8 cellular contexts compared by ENCODE assay signal in genomic region chr2:175668804-175669203, GRCh38.
DNase-seq lines count a peak whose midpoint lies in the region; ATAC-seq, FAIRE-seq and TF ChIP-seq lines count a peak whose summit lies in the region.
"Not testable (repeated sequence)": the region's sequence is repeated elsewhere in the genome, so short reads cannot be mapped to it uniquely, and the experiment has no call there.

No MANE protein-coding gene starts in this region.

- in situ Hi-C loops in K562 (cut with MboI) = not testable (repeated sequence)

- H3K36me3 ChIP-seq in BE2C; WERI-Rb-1; K562 (ENCODE audit: control insufficient read depth, insufficient read depth, low read length); kidney (ENCODE audit: control insufficient read depth in 1 of 2, insufficient read depth in 2 of 2, low read length in 2 of 2): not testable (repeated sequence)

- 0% methylated on average over 7 of the region's 7 CpGs for WGBS in K562 (ENCODE audit: insufficient coverage, low coverage, missing lambda C conversion rate)
- 40% methylated on average over 7 of the region's 7 CpGs for WGBS in right cardiac atrium

- not testable (repeated sequence) for H3K9me1 ChIP-seq in K562 (ENCODE audit: control insufficient read depth, insufficient read depth, low read length)

- H3K4me3 ChIP-seq in BE2C (ENCODE audit: low read depth, low read length); WERI-Rb-1 (ENCODE audit: low read depth, low read length); K562; right cardiac atrium (ENCODE audit: low read length); kidney (ENCODE audit: low read length in 2 of 2): not testable (repeated sequence)

- POLR2A ChIA-PET in K562 (lab: Yijun Ruan, JAX) = not testable (repeated sequence)

- not testable (repeated sequence) for H3K4me1 Mint-ChIP-seq in chondrocyte (ENCODE audit: low read depth)

- H3K36me3 Mint-ChIP-seq in chondrocyte (ENCODE audit: low read depth) = not testable (repeated sequence)

- H3K27ac Mint-ChIP-seq in chondrocyte (ENCODE audit: unreplicated experiment) = not testable (repeated sequence)

- not testable (repeated sequence) for H3K4me3 Mint-ChIP-seq in chondrocyte (ENCODE audit: unreplicated experiment)

- H3K27me3 Mint-ChIP-seq in chondrocyte (ENCODE audit: low read depth) = not testable (repeated sequence)

- not testable (repeated sequence) for H3K27me3 ChIP-seq in BE2C; K562 (ENCODE audit: control insufficient read depth in 2 of 2, insufficient read depth in 2 of 2, low read length in 2 of 2); right cardiac atrium (ENCODE audit: control insufficient read depth, insufficient read depth)
- peaks cover 60% of the 10 kb centered on the region for H3K27me3 ChIP-seq in WERI-Rb-1 (ENCODE audit: insufficient read depth, low read depth, severe bottlenecking)

- H3K27ac ChIP-seq in WERI-Rb-1; K562 (ENCODE audit: extremely low read depth, low read depth, low read length); right cardiac atrium (ENCODE audit: low read length); kidney (ENCODE audit: low read depth in 2 of 2, low read length in 2 of 2): not testable (repeated sequence)

- DNase-seq in BE2C (peak; percentile 49), NCI-H82 (lab: John Stamatoyannopoulos, UW) (peak; percentile 34), WERI-Rb-1 (peak; percentile 31), chondrocyte (ENCODE audit: low spot score) (peak; percentile 70), left ventricle myocardium superior (peak; percentile 18), right cardiac atrium (peak in 2 of 3 donors; percentile 29 to 49), kidney (peak; percentile 48)
- not testable (repeated sequence) for DNase-seq in K562 (ENCODE audit: extremely low read depth in 1 of 4, low spot score in 3 of 4)

- not testable (repeated sequence) for TF ChIP-seq CTCF in BE2C (IDR thresholded peaks at IDR 0.05; ENCODE audit: low read depth, low read length); WERI-Rb-1 (IDR thresholded peaks at IDR 0.05; ENCODE audit: low read depth, low read length); chondrocyte (IDR thresholded peaks at IDR 0.05); kidney (IDR thresholded peaks at IDR 0.05; ENCODE audit: borderline replicate concordance, extremely low read depth, insufficient read depth)
- peak in 2 of 3 experiments; percentile 9 to 13; a peak in 2 of 6 replicates for TF ChIP-seq CTCF in K562 (IDR thresholded peaks at IDR 0.05 in 2 of 3, conservative IDR thresholded peaks at IDR 0.05 in 1 of 3; ENCODE audit: insufficient read depth in 2 of 3, low read depth in 1 of 3, low read length in 3 of 3)

- not testable (repeated sequence) for H3K4me2 ChIP-seq in K562 (ENCODE audit: insufficient read depth, low read length)

- not testable (repeated sequence) for TF ChIP-seq EP300 in K562 (IDR thresholded peaks at IDR 0.05; ENCODE audit: low read length)

- ATAC-seq in K562, left ventricle myocardium superior, right cardiac atrium: not testable (repeated sequence)

- H3K4me1 ChIP-seq in BE2C; K562 (replicated peaks in 1 of 2; ENCODE audit: control insufficient read depth in 2 of 2, insufficient read depth in 2 of 2, low read length in 2 of 2); right cardiac atrium (ENCODE audit: control insufficient read depth, insufficient read depth, low read length); kidney (ENCODE audit: control insufficient read depth in 1 of 2, insufficient read depth in 1 of 2, low read depth in 1 of 2, low read length in 2 of 2): not testable (repeated sequence)

- CTCF ChIA-PET in K562 (lab: Yijun Ruan, JAX; ENCODE audit: low intra/inter-chr PET ratio) = not testable (repeated sequence)

- H3K9ac ChIP-seq in K562 (ENCODE audit: insufficient read depth in 1 of 2, low read depth in 2 of 2, low read length in 2 of 2); kidney (ENCODE audit: low read length in 2 of 2): not testable (repeated sequence)

- not testable (repeated sequence) for H2AFZ ChIP-seq in K562 (ENCODE audit: low read depth, low read length)

- not testable (repeated sequence) for H4K20me1 ChIP-seq in K562 (replicated peaks; ENCODE audit: control insufficient read depth, insufficient read depth, low read length)

- H3K9me3 ChIP-seq in BE2C; WERI-Rb-1 (ENCODE audit: severe bottlenecking); K562 (replicated peaks; ENCODE audit: control insufficient read depth, insufficient read depth, low read depth, low read length); right cardiac atrium (ENCODE audit: control insufficient read depth, low read length); kidney (ENCODE audit: control insufficient read depth in 1 of 2, low read length in 2 of 2): not testable (repeated sequence)

- H3K79me2 ChIP-seq in K562 (ENCODE audit: control insufficient read depth, insufficient read depth, low read length) = not testable (repeated sequence)

- TF ChIP-seq POLR2A in K562 (conservative IDR thresholded peaks at IDR 0.05) = not testable (repeated sequence)

- peaks cover 33% of the 10 kb centered on the region for H3K9me3 Mint-ChIP-seq in chondrocyte (ENCODE audit: low read depth)

- BruUV-seq in K562 (replicated peaks; lab: Mats Ljungman, UMichigan) = not testable (repeated sequence)

- not testable (repeated sequence) for FAIRE-seq in K562 (lab: Jason Lieb, UNC); kidney (lab: Jason Lieb, UNC)

- intact Hi-C loops in K562 (cut with micrococcal nuclease); left ventricle myocardium superior (cut with micrococcal nuclease); right cardiac atrium (cut with DNase I); kidney (cut with DNase I): not testable (repeated sequence)

- not testable (repeated sequence) for TF ChIP-seq RAD21 in K562 (CRISPR knock-in tag; conservative IDR thresholded peaks at IDR 0.05 in 1 of 2, IDR thresholded peaks at IDR 0.05 in 1 of 2)

TF ChIP-seq in K562, 482 proteins besides CTCF, POLR2A, EP300 and RAD21:
- TF ChIP-seq NFIC (IDR thresholded peaks at IDR 0.05) = peak; percentile 81
